16 cellular contexts compared by ENCODE assay signal in the genomic region with DNA sequence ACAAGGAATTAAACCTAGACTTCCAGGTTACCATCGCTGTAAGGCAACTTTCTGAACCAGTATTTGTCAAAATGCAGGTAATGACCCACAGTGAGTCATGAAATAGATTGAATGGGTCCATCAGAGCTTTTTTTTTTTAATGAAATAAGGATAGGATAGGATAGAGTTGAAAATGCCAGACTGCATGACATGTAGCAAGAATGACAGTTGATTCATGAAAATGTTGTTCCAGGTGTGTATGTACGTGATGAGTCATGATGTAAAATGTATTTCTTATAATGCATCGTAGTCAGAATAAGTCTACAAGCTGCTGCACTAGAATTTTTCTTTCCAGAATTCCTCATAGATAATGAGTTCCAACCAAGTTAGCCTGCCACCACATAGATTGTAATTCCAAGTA.
A peak's percentile ranks its signal among the peaks of the same experiment; 100 is the strongest.
DNase-seq lines count a peak whose midpoint lies in the region; ATAC-seq and TF ChIP-seq lines count a peak whose summit lies in the region.
"Had no signal": no experiment of that assay in that cellular context is flagged by ENCODE, and none has a peak within 500 bp of the region (broad histone marks: within the 10 kb centered on the region; RNA-seq: fewer than 3 reads in every experiment).

No MANE protein-coding gene starts in this region.

- H3K27me3 ChIP-seq in IMR-90 (ENCODE audit: control insufficient read depth, insufficient read depth, low read length) = no peaks in the 10 kb centered on the region
- no peaks in the 10 kb centered on the region for H3K27me3 ChIP-seq in esophagus squamous epithelium
- H3K27me3 ChIP-seq in spleen (replicated peaks in 1 of 7) = no peaks in the 10 kb centered on the region
- H3K27me3 ChIP-seq: gastrocnemius medialis, MG63, testis had no signal

- in situ Hi-C loops in IMR-90 (cut with MboI; ENCODE audit: low sequenced_read_pairs) = no loop called here

- CTCF ChIA-PET in IMR-90 (lab: Yijun Ruan, JAX) = no interaction called here

- H4K8ac ChIP-seq in IMR-90 (ENCODE audit: low read depth in 2 of 2, low read length in 2 of 2) = no peak overlapping the region; a peak in 1 of 4 replicates

- peak overlapping the region; percentile 6; the same call in 1 of the 2 replicates for H2BK120ac ChIP-seq in IMR-90 (ENCODE audit: low read depth, low read length)

- peaks cover 75% of the 10 kb centered on the region for H3K4me1 Mint-ChIP-seq in activated T-helper 1 cell treated with anti-CD3 and anti-CD28 coated beads, Interleukin-12 subunit alpha, Interleukin-12 subunit beta, Interleukin-2, Interleukin-4 antibody, amounts not matched to agents 30 ng/mL and 10 ng/mL and 1 ng/mL, durations not matched to agents 14 hours and 24 hours and 36 hours (ENCODE audit: low read depth)

- TF ChIP-seq POLR2A in IMR-90 (IDR thresholded peaks at IDR 0.05; ENCODE audit: low read depth, low read length) (no peak), esophagus squamous epithelium (IDR thresholded peaks at IDR 0.05) (no peak), spleen (IDR thresholded peaks at IDR 0.05) (no peak)

- H3K4me1 ChIP-seq in IMR-90 (ENCODE audit: control insufficient read depth, insufficient read depth, low read length) (peaks cover 6% of the 10 kb centered on the region), esophagus squamous epithelium (peaks cover 19 to 41% (median 25%) of the 10 kb centered on the region in 3 donors), spleen (peaks cover 0 to 59% (median 32%) of the 10 kb centered on the region in 6 donors)

- H3K27ac ChIP-seq in IMR-90 (ENCODE audit: insufficient read depth, low read length) = no peak overlapping the region
- peak overlapping the region; percentile 53 to 84 (median 70) for H3K27ac ChIP-seq in esophagus squamous epithelium
- H3K27ac ChIP-seq in spleen = peak overlapping the region in 5 of 8 donors; percentile 37 to 84 (median 81)

- no peak overlapping the region for H2AK5ac ChIP-seq in IMR-90 (ENCODE audit: low read depth, low read length)

- H3K27ac Mint-ChIP-seq in activated T-helper 1 cell treated with anti-CD3 and anti-CD28 coated beads, Interleukin-12 subunit alpha, Interleukin-12 subunit beta, Interleukin-2, Interleukin-4 antibody, amounts not matched to agents 30 ng/mL and 10 ng/mL and 1 ng/mL, durations not matched to agents 14 hours and 24 hours and 36 hours = peak overlapping the region; percentile 62
- H3K27ac Mint-ChIP-seq: activated CD4-positive, alpha-beta memory T cell treated with anti-CD3 and anti-CD28 coated beads for 36 hours; activated T-cell treated with anti-CD3 and anti-CD28 coated beads, Interleukin-2, amount 50 U/mL, for 72 hours had no signal

- H2BK5ac ChIP-seq in IMR-90 (ENCODE audit: low read depth, low read length, poor library complexity, severe bottlenecking) = no peak overlapping the region

- H3K9ac ChIP-seq in IMR-90 (ENCODE audit: low read depth, low read length) = no peak overlapping the region

- H3K27me3 Mint-ChIP-seq in activated T-helper 1 cell treated with anti-CD3 and anti-CD28 coated beads, Interleukin-12 subunit alpha, Interleukin-12 subunit beta, Interleukin-2, Interleukin-4 antibody, amounts not matched to agents 30 ng/mL and 10 ng/mL and 1 ng/mL, durations not matched to agents 14 hours and 24 hours and 36 hours (ENCODE audit: insufficient read depth) = no peaks in the 10 kb centered on the region
- H3K27me3 Mint-ChIP-seq: activated CD4-positive, alpha-beta memory T cell treated with anti-CD3 and anti-CD28 coated beads for 36 hours had no signal

- H3K9me3 Mint-ChIP-seq in activated T-helper 1 cell treated with anti-CD3 and anti-CD28 coated beads, Interleukin-12 subunit alpha, Interleukin-12 subunit beta, Interleukin-2, Interleukin-4 antibody, amounts not matched to agents 30 ng/mL and 10 ng/mL and 1 ng/mL, durations not matched to agents 14 hours and 24 hours and 36 hours = peaks cover 14% of the 10 kb centered on the region
- H3K9me3 Mint-ChIP-seq: activated CD4-positive, alpha-beta memory T cell treated with anti-CD3 and anti-CD28 coated beads for 36 hours had no signal

- no peak overlapping the region for H3K14ac ChIP-seq in IMR-90 (replicated peaks; ENCODE audit: low read depth, low read length)

- H3K9me3 ChIP-seq in IMR-90 (ENCODE audit: control insufficient read depth, insufficient read depth, low read length) (no peaks in the 10 kb centered on the region), esophagus squamous epithelium (no peaks in the 10 kb centered on the region), spleen (no peaks in the 10 kb centered on the region)
- H3K9me3 ChIP-seq: gastrocnemius medialis, MG63, testis had no signal

- no peak overlapping the region for H4K5ac ChIP-seq in IMR-90 (ENCODE audit: low read depth, low read length)

- POLR2A ChIA-PET in IMR-90 (lab: Charles Lee; ENCODE audit: unreplicated experiment) = no interaction called here

- TF ChIP-seq CTCF in IMR-90 (conservative IDR thresholded peaks at IDR 0.05; ENCODE audit: low read depth, low read length) = no peak
- TF ChIP-seq CTCF in esophagus squamous epithelium (IDR thresholded peaks at IDR 0.05) = no peak
- no peak for TF ChIP-seq CTCF in spleen (IDR thresholded peaks at IDR 0.05 in 8 of 11, conservative IDR thresholded peaks at IDR 0.05 in 3 of 11)

- dilution Hi-C loops in IMR-90 (cut with HindIII; ENCODE audit: low sequenced_read_pairs, unreplicated experiment) = no loop called here

- ATAC-seq in IMR-90 (ENCODE audit: low read depth) = no peak
- ATAC-seq in GM21619 (IDR thresholded peaks at IDR 0.05; ENCODE audit: unreplicated experiment) = no peak
- ATAC-seq: activated T-cell treated with anti-CD3 and anti-CD28 coated beads, Interleukin-2, amount 50 U/mL, for 72 hours; gastrocnemius medialis had no signal

- H3K18ac ChIP-seq in IMR-90 (ENCODE audit: low read depth, low read length) = no peak overlapping the region

- H3K4me2 ChIP-seq in IMR-90 (ENCODE audit: low read depth, low read length) = no peak overlapping the region

- no peak overlapping the region for H4K91ac ChIP-seq in IMR-90 (ENCODE audit: insufficient read depth, low read depth, low read length)

- H3K9me1 ChIP-seq in IMR-90 (ENCODE audit: insufficient read depth, low read length) = peaks cover 9% of the 10 kb centered on the region

- H2BK15ac ChIP-seq in IMR-90 (ENCODE audit: low read depth, low read length) = no peak overlapping the region

- peaks cover 83% of the 10 kb centered on the region for H3K36me3 Mint-ChIP-seq in activated T-helper 1 cell treated with anti-CD3 and anti-CD28 coated beads, Interleukin-12 subunit alpha, Interleukin-12 subunit beta, Interleukin-2, Interleukin-4 antibody, amounts not matched to agents 30 ng/mL and 10 ng/mL and 1 ng/mL, durations not matched to agents 14 hours and 24 hours and 36 hours (ENCODE audit: low read depth)

- H3K56ac ChIP-seq in IMR-90 (ENCODE audit: extremely low read depth, insufficient read depth, low read length) = no peak overlapping the region

- H3K4ac ChIP-seq in IMR-90 (ENCODE audit: low read depth, low read length) = no peak overlapping the region

- intact Hi-C loops in IMR-90 (cut with micrococcal nuclease) (no loop called here), esophagus squamous epithelium (cut with DNase I) (no loop called here), spleen (cut with DNase I; ENCODE audit: low total_unique reads) (loop anchor here (10.0 kb wide), 1 partner anchor 302 kb away; no protein-coding TSS in a partner anchor)
- intact Hi-C loops in activated T-helper 1 cell treated with anti-CD3 and anti-CD28 coated beads, Interleukin-12 subunit alpha, Interleukin-12 subunit beta, Interleukin-2, Interleukin-4 antibody, amounts not matched to agents 30 ng/mL and 10 ng/mL and 1 ng/mL, durations not matched to agents 14 hours and 24 hours and 36 hours (cut with micrococcal nuclease) = loop anchor here (5.0 kb wide), 1 partner anchor 34 kb away; no protein-coding TSS in a partner anchor

- no peak for DNase-seq in IMR-90
- no peak for DNase-seq in activated T-helper 1 cell treated with anti-CD3 and anti-CD28 coated beads, Interleukin-12 subunit alpha, Interleukin-12 subunit beta, Interleukin-2, Interleukin-4 antibody, amounts not matched to agents 30 ng/mL and 10 ng/mL and 1 ng/mL, durations not matched to agents 14 hours and 24 hours and 36 hours (ENCODE audit: low spot score)
- no peak for DNase-seq in esophagus squamous epithelium (lab: John Stamatoyannopoulos, UW)
- no peak for DNase-seq in spleen
- DNase-seq in iPS-NIHi11 (ENCODE audit: low spot score) = no peak
- DNase-seq in NCI-H526 (lab: John Stamatoyannopoulos, UW) = no peak
- DNase-seq: activated CD4-positive, alpha-beta memory T cell treated with anti-CD3 and anti-CD28 coated beads for 36 hours; activated T-cell treated with anti-CD3 and anti-CD28 coated beads, Interleukin-2, amount 50 U/mL, for 72 hours; C1 segment of cervical spinal cord; gastrocnemius medialis; mesenchymal stem cell; MG63; NCI-H82; retina; testis had no signal

- H3K23ac ChIP-seq in IMR-90 (ENCODE audit: low read depth, low read length) = no peak overlapping the region

- no peak overlapping the region for H2AK9ac ChIP-seq in IMR-90 (replicated peaks; ENCODE audit: low read depth, low read length, poor library complexity)

- BruUV-seq in IMR-90 (replicated peaks; lab: Mats Ljungman, UMichigan) = no TSS peak

- H3K4me3 Mint-ChIP-seq in activated T-helper 1 cell treated with anti-CD3 and anti-CD28 coated beads, Interleukin-12 subunit alpha, Interleukin-12 subunit beta, Interleukin-2, Interleukin-4 antibody, amounts not matched to agents 30 ng/mL and 10 ng/mL and 1 ng/mL, durations not matched to agents 14 hours and 24 hours and 36 hours = no peak overlapping the region
- H3K4me3 Mint-ChIP-seq: activated CD4-positive, alpha-beta memory T cell treated with anti-CD3 and anti-CD28 coated beads for 36 hours; activated T-cell treated with anti-CD3 and anti-CD28 coated beads, Interleukin-2, amount 50 U/mL, for 72 hours had no signal

- H3K4me3 ChIP-seq in IMR-90 (ENCODE audit: insufficient read depth, low read depth, low read length) = no peak overlapping the region
- no peak overlapping the region for H3K4me3 ChIP-seq in esophagus squamous epithelium
- H3K4me3 ChIP-seq in spleen = no peak overlapping the region
- H3K4me3 ChIP-seq: gastrocnemius medialis, MG63, testis had no signal

- H3K79me1 ChIP-seq in IMR-90 (ENCODE audit: low read depth in 1 of 2, low read length in 2 of 2) = peaks cover 11 to 37% of the 10 kb centered on the region in 2 experiments

- 100% methylated on average over 1 of the region's 3 CpGs; no CpG with 5 or more reads in 1 of the 2 experiments for WGBS in IMR-90 (ENCODE audit: extremely low coverage in 2 of 2, insufficient read length in 1 of 2), 2 experiments
- whole genome bisulfite sequencing in esophagus squamous epithelium, 2 donors = 48 to 67% methylated on average over 3 of the region's 3 CpGs
- 95 to 99% (median 97%) methylated on average over 3 of the region's 3 CpGs for WGBS in spleen, 5 donors

- H4K20me1 ChIP-seq in IMR-90 (ENCODE audit: insufficient read depth, low read length) = no peaks in the 10 kb centered on the region

- peaks cover 19% of the 10 kb centered on the region for H3K36me3 ChIP-seq in IMR-90 (ENCODE audit: control insufficient read depth, insufficient read depth, low read length)
- peaks cover 0 to 72% (median 0%) of the 10 kb centered on the region in 3 donors for H3K36me3 ChIP-seq in esophagus squamous epithelium
- peaks cover 5 to 98% (median 49%) of the 10 kb centered on the region in 6 donors for H3K36me3 ChIP-seq in spleen

- TF ChIP-seq RAD21 in IMR-90 (IDR thresholded peaks at IDR 0.05; ENCODE audit: low read length) = no peak

- H2AFZ ChIP-seq in IMR-90 (replicated peaks; ENCODE audit: low read length, poor library complexity) = no peak overlapping the region

- H2BK20ac ChIP-seq in IMR-90 (ENCODE audit: low read depth, low read length) = no peak overlapping the region

Comparison
In these comparisons a context has a peak if more than half of its experiments do, and no peak if none do; other contexts are left out.
1. intact Hi-C loops: an anchor here in activated T-helper 1 cell treated with anti-CD3 and anti-CD28 coated beads, Interleukin-12 subunit alpha, Interleukin-12 subunit beta, Interleukin-2, Interleukin-4 antibody, amounts not matched to agents 30 ng/mL and 10 ng/mL and 1 ng/mL, durations not matched to agents 14 hours and 24 hours and 36 hours (5.0 kb wide) and spleen (10.0 kb wide); none called in IMR-90 and esophagus squamous epithelium.